Comparison of ENCODE assay signal across 18 cellular contexts in the genomic region with DNA sequence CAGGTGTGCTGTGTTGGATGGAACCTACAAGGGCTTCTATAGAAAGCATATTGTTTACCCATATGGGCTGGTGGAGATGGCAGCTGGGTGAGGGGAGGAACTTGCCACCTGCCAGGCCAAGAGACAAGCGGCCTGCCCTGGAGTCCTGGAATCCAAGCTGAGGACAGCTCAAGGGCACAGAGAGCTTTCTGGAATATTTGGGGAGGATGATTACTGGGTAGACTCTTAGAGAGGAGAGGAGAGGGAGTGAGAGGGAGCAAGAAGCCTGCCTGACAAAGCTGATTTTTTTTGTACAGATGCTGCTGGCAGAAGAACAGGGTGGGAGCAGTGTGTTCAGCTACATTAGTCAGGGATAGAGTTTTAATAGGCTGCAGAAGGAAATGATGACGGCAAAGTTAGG.
DNase-seq lines count a peak whose midpoint lies in the region; ATAC-seq lines count a peak whose summit lies in the region.
"Had no signal": no experiment of that assay in that cellular context is flagged by ENCODE, and none has a peak within 500 bp of the region (broad histone marks: within the 10 kb centered on the region; RNA-seq: fewer than 3 reads in every experiment).

No MANE protein-coding gene starts in this region.

- DNase-seq in NCI-H1694 treated with DMSO at 0.1 percent for 48 hours (lab: John Stamatoyannopoulos, UW) (peak; percentile 52), NCI-H1694 (lab: John Stamatoyannopoulos, UW) (no peak), Daoy (ENCODE audit: low read depth) (peak; percentile 15), NCI-H510A (lab: John Stamatoyannopoulos, UW) (peak; percentile 83), retina (peak; percentile 39), NCI-H524 treated with DMSO at 0.1 percent for 48 hours (lab: John Stamatoyannopoulos, UW) (no peak), OCI-M1 (lab: John Stamatoyannopoulos, UW) (no peak)
- DNase-seq in activated T-cell treated with anti-CD3 and anti-CD28 coated beads, Interleukin-2, amount 50 U/mL, for 4 hours: no peak
- DNase-seq: BE2C; Caco-2; CD4-positive, CD25-positive, alpha-beta regulatory T cell; DMS79 treated with DMSO at 0.1 percent for 48 hours; KBM-7; NCI-H1105; PC-3; SJCRH30 had no signal

- no peaks in the 10 kb centered on the region for H3K4me1 Mint-ChIP-seq in activated T-cell treated with anti-CD3 and anti-CD28 coated beads, Interleukin-2, amount 50 U/mL, for 4 hours (ENCODE audit: low read depth)
- H3K4me1 Mint-ChIP-seq: CD4-positive, CD25-positive, alpha-beta regulatory T cell had no signal

- no peaks in the 10 kb centered on the region for H3K9me3 Mint-ChIP-seq in activated T-cell treated with anti-CD3 and anti-CD28 coated beads, Interleukin-2, amount 50 U/mL, for 4 hours
- H3K9me3 Mint-ChIP-seq: T-helper 1 cell treated with Interleukin-12 subunit alpha and Interleukin-12 subunit beta and Interleukin-4 antibody, amounts not matched to agents 30 μg/mL and 1 μg/mL, for 36 hours had no signal

- no peaks in the 10 kb centered on the region for H3K27me3 Mint-ChIP-seq in activated T-cell treated with anti-CD3 and anti-CD28 coated beads, Interleukin-2, amount 50 U/mL, for 4 hours (ENCODE audit: low read depth)
- H3K27me3 Mint-ChIP-seq: CD4-positive, CD25-positive, alpha-beta regulatory T cell had no signal

- H3K36me3 Mint-ChIP-seq in activated T-cell treated with anti-CD3 and anti-CD28 coated beads, Interleukin-2, amount 50 U/mL, for 4 hours (ENCODE audit: insufficient read depth): no peaks in the 10 kb centered on the region
- H3K36me3 Mint-ChIP-seq: CD4-positive, CD25-positive, alpha-beta regulatory T cell had no signal

- no peak overlapping the region for H3K4me3 Mint-ChIP-seq in activated T-cell treated with anti-CD3 and anti-CD28 coated beads, Interleukin-2, amount 50 U/mL, for 4 hours
- H3K4me3 Mint-ChIP-seq: CD4-positive, CD25-positive, alpha-beta regulatory T cell; T-helper 1 cell treated with Interleukin-12 subunit alpha and Interleukin-12 subunit beta and Interleukin-4 antibody, amounts not matched to agents 30 μg/mL and 1 μg/mL, for 36 hours had no signal

- ATAC-seq in activated T-cell treated with anti-CD3 and anti-CD28 coated beads, Interleukin-2, amount 50 U/mL, for 4 hours: no peak
- ATAC-seq: HepG2, PC-3 had no signal

Comparison
In these comparisons a context has a peak if more than half of its experiments do, and no peak if none do; other contexts are left out.
1. DNase-seq: peak in NCI-H1694 treated with DMSO at 0.1 percent for 48 hours (single experiment), Daoy (single experiment), NCI-H510A (single experiment) and retina (single experiment); none in NCI-H1694 (single experiment), activated T-cell treated with anti-CD3 and anti-CD28 coated beads, Interleukin-2, amount 50 U/mL, for 4 hours (single experiment), NCI-H524 treated with DMSO at 0.1 percent for 48 hours (single experiment) and OCI-M1 (single experiment).